In the genomic region with DNA sequence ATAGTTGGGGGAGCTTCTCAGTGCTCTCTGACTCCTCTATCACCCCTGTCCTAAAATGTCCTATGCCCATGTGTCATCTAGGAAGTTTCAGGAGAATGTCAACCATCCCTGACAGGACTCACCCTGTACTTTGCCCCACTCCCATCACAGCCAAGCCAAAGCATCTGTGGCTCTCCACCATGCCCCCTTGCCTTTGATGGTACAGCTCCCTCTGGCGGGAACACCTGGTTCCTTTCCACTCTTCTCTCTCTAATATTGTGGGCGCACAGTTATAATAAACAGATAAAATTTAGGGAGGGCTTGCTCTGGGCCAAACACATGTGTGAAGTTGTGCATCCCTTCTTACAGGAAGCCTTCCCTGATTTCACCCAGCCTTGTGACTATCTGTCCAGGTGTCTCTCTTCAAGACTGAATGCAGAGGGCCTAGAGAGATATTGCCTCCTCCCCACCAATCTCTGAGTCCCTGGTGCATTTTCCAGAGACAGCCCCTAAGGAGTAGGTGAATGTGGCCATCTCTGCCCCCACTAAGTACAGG, we compare ENCODE assay signal across 8 cellular contexts.
A peak's percentile ranks its signal among the peaks of the same experiment; 100 is the strongest.
DNase-seq lines count a peak whose midpoint lies in the region; ATAC-seq and TF ChIP-seq lines count a peak whose summit lies in the region.

No MANE protein-coding gene starts in this region.

- POLR2A ChIA-PET in Panc1 (lab: Charles Lee) = no interaction called here

- intact Hi-C loops in Panc1 (cut with micrococcal nuclease; ENCODE audit: unreplicated experiment) = loop anchor here (5.0 kb wide), 1 partner anchor 44 kb away; no protein-coding TSS in a partner anchor

- H3K36me3 ChIP-seq in GM06990 (ENCODE audit: control insufficient read depth, insufficient read depth, low read length) = no peaks in the 10 kb centered on the region
- H3K36me3 ChIP-seq in Panc1 (ENCODE audit: control insufficient read depth, insufficient read depth, low read length) = no peaks in the 10 kb centered on the region
- H3K36me3 ChIP-seq in right atrium auricular region = no peaks in the 10 kb centered on the region

- H3K9me3 ChIP-seq in Panc1 (ENCODE audit: control insufficient read depth, insufficient read depth, low read depth, low read length) = no peaks in the 10 kb centered on the region
- H3K9me3 ChIP-seq in right atrium auricular region = no peaks in the 10 kb centered on the region

- H3K27me3 ChIP-seq in GM06990 (replicated peaks; ENCODE audit: control insufficient read depth, insufficient read depth, low read length) (peaks cover 1% of the 10 kb centered on the region; the same call in 1 of the 2 replicates), Panc1 (ENCODE audit: control insufficient read depth, insufficient read depth, low read length) (peaks cover 35% of the 10 kb centered on the region), foreskin keratinocyte (peaks cover 65% of the 10 kb centered on the region), right atrium auricular region (no peaks in the 10 kb centered on the region)

- TF ChIP-seq CTCF in GM06990 (IDR thresholded peaks at IDR 0.05; ENCODE audit: insufficient read depth, low read length, poor library complexity, severe bottlenecking) (peak; percentile 76), Panc1 (IDR thresholded peaks at IDR 0.05) (peak; percentile 72), foreskin keratinocyte (conservative IDR thresholded peaks at IDR 0.05) (peak; percentile 55), right atrium auricular region (IDR thresholded peaks at IDR 0.05) (no peak)

- H3K27ac ChIP-seq in Panc1 (ENCODE audit: low read length) = no peak overlapping the region
- no peak overlapping the region for H3K27ac ChIP-seq in foreskin keratinocyte
- H3K27ac ChIP-seq in right atrium auricular region = no peak overlapping the region

- in situ Hi-C loops in Panc1 (cut with HindIII; ENCODE audit: low pct_unique_long_range_greater_than_20kb, low sequenced_read_pairs) = no loop called here

- H3K4me3 ChIP-seq in GM06990 (replicated peaks; ENCODE audit: low read depth, low read length) (no peak overlapping the region), Panc1 (ENCODE audit: low read depth in 2 of 2, low read length in 2 of 2) (no peak overlapping the region), right atrium auricular region (no peak overlapping the region)

- no TSS peak for BruUV-seq in Panc1 (replicated peaks; lab: Mats Ljungman, UMichigan)

- DNase-seq in GM06990 (ENCODE audit: extremely low read depth, insufficient read length) = no peak
- peak; percentile 10 for DNase-seq in Panc1 (ENCODE audit: low read depth, low spot score)
- no peak for DNase-seq in foreskin keratinocyte
- DNase-seq in inferior parietal cortex (ENCODE audit: extremely low spot score) = no peak
- DNase-seq in right atrium auricular region (ENCODE audit: low spot score) = no peak

- no peaks in the 10 kb centered on the region for H3K4me1 ChIP-seq in Panc1 (ENCODE audit: control insufficient read depth, insufficient read depth, low read length)
- no peaks in the 10 kb centered on the region for H3K4me1 ChIP-seq in foreskin keratinocyte
- H3K4me1 ChIP-seq in right atrium auricular region = peaks cover 0 to 8% of the 10 kb centered on the region in 2 donors

- CTCF ChIA-PET in Panc1 (lab: Charles Lee) = interaction anchor here (0.5 to 1.1 kb wide), 4 partner anchors 13 to 522 kb away, joined by 3 to 9 read pairs (median 6); no protein-coding TSS in a partner anchor

- peak; percentile 62 for ATAC-seq in GM19438 (IDR thresholded peaks at IDR 0.05; ENCODE audit: low read depth, unreplicated experiment)
- peak; percentile 69; the same call in 1 of the 2 replicates for ATAC-seq in Panc1
- peak; percentile 31 for ATAC-seq in foreskin keratinocyte
- ATAC-seq in GM19467 (IDR thresholded peaks at IDR 0.05; ENCODE audit: unreplicated experiment) = no peak
- no peak for ATAC-seq in HG03097 (IDR thresholded peaks at IDR 0.05; ENCODE audit: low FRiP score, unreplicated experiment)

Comparison
In these comparisons a context has a peak if more than half of its experiments do, and no peak if none do; other contexts are left out.
1. CTCF ChIP-seq: peak in GM06990 (single experiment), Panc1 (single experiment) and foreskin keratinocyte (single experiment); none in right atrium auricular region (0 of 2).
2. ATAC-seq: peak in GM19438 (single experiment), Panc1 (single experiment) and foreskin keratinocyte (single experiment); none in GM19467 (single experiment) and HG03097 (single experiment).